In the genomic region with DNA sequence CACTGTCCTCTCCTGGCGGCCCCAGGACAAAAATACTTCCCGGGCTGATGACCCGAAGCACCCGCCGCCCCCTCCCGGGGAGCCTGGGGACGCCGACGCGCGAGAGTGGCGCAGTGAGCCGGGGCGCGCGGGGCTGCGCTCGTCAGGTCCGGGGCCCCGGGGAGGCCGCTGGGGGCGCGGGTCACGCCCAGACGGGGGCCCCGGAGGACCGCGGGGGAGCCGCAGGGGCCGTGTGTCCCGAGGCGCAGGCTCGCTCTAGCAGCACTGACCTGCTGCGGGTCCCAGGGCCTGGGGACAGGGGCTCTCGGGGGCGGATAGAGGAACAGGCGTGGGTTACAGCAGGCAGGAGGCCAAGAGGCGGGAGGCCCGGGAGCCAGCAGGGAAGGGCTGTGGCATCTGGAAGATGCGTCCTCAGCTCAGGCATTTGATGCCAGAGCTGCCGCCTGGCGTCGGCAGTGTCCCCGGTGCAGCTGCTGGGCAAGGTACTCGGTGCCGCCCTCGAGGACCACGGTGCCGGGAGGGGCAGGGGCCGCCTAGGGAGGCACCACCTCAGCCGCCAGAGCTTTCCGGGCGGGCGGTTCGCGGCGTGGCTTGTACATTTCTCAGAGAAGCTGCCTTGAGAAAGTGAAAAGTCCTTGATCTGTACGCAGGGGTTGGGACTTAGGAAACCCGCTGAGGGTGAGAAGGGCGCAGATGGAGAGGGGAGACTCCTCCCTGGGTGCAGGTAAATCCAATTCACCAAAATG, we compare ENCODE assay signal across 8 cellular contexts. TPM values are rescaled to one million over a fixed set of nuclear protein-coding genes. Genes with fewer than 3 reads are reported as not detected.
DNase-seq lines count a peak whose midpoint lies in the region; ATAC-seq, FAIRE-seq and TF ChIP-seq lines count a peak whose summit lies in the region.

No MANE protein-coding gene starts in this region.

- H4K20me1 ChIP-seq in keratinocyte (ENCODE audit: control insufficient read depth, extremely low read depth, insufficient read depth, low read length) (no peaks in the 10 kb centered on the region), smooth muscle cell (ENCODE audit: low read depth) (peaks cover 38% of the 10 kb centered on the region)

- dilution Hi-C loops in keratinocyte (cut with MboI; ENCODE audit: extremely low pct_ligation_motif_present, low sequenced_read_pairs) = no loop called here

- peak; percentile 11 for DNase-seq in activated gamma-delta T cell treated with Interleukin-2 at 50 U/mL for 16 hours
- no peak for DNase-seq in activated gamma-delta T cell (lab: John Stamatoyannopoulos, UW)
- no peak for DNase-seq in NT2/D1 (ENCODE audit: low read depth, low spot score)
- DNase-seq in brain microvascular endothelial cell = no peak
- no peak for DNase-seq in keratinocyte (ENCODE audit: low read depth, low spot score)
- no peak for DNase-seq in smooth muscle cell (lab: John Stamatoyannopoulos, UW; ENCODE audit: unreplicated experiment)
- no peak for DNase-seq in DMS114 treated with DMSO at 0.1 percent for 48 hours (lab: John Stamatoyannopoulos, UW; ENCODE audit: unreplicated experiment)

- no peak for FAIRE-seq in keratinocyte (lab: Jason Lieb, UNC)

- H3F3A ChIP-seq in smooth muscle cell (ENCODE audit: low read depth) = no peaks in the 10 kb centered on the region

- H3K9me3 ChIP-seq in NT2/D1 (ENCODE audit: insufficient read depth, low read length) (no peaks in the 10 kb centered on the region), keratinocyte (ENCODE audit: control insufficient read depth, low read depth, low read length) (no peaks in the 10 kb centered on the region), smooth muscle cell (replicated peaks; ENCODE audit: low read depth) (no peaks in the 10 kb centered on the region)

- H3K4me2 ChIP-seq in keratinocyte (ENCODE audit: control insufficient read depth, extremely low read depth, insufficient read depth, low read depth, low read length) (peak overlapping the region; percentile 32), smooth muscle cell (peak overlapping the region; percentile 90)

- H3K79me2 ChIP-seq in keratinocyte (ENCODE audit: control insufficient read depth, insufficient read depth, low read length) (no peaks in the 10 kb centered on the region), smooth muscle cell (ENCODE audit: low read depth) (no peaks in the 10 kb centered on the region)

- 2% methylated on average over 46 of the region's 60 CpGs for WGBS in smooth muscle cell (ENCODE audit: low lambda C conversion rate)

- H3K27me3 ChIP-seq in NT2/D1 (ENCODE audit: insufficient read depth, insufficient read length) = peaks cover 60% of the 10 kb centered on the region
- H3K27me3 ChIP-seq in brain microvascular endothelial cell (replicated peaks) = no peaks in the 10 kb centered on the region
- H3K27me3 ChIP-seq in keratinocyte (ENCODE audit: control insufficient read depth, extremely low read depth, insufficient read depth, low read length) = peaks cover 23% of the 10 kb centered on the region
- H3K27me3 ChIP-seq in smooth muscle cell (ENCODE audit: low read depth) = peaks cover 38% of the 10 kb centered on the region

- in situ Hi-C loops in brain microvascular endothelial cell (cut with HindIII; ENCODE audit: low pct_ligation_motif_present, low sequenced_read_pairs) = no loop called here

- no peaks in the 10 kb centered on the region for H3K9me1 ChIP-seq in keratinocyte (ENCODE audit: control insufficient read depth, extremely low read depth, insufficient read depth, low read length)

- H3K4me1 ChIP-seq in NT2/D1 (ENCODE audit: insufficient read depth, insufficient read length) (peaks cover 28% of the 10 kb centered on the region), keratinocyte (ENCODE audit: control insufficient read depth, extremely low read depth, insufficient read depth, low read length) (peaks cover 4% of the 10 kb centered on the region), smooth muscle cell (ENCODE audit: low read depth) (peaks cover 27% of the 10 kb centered on the region)

- H2AFZ ChIP-seq in keratinocyte (ENCODE audit: control insufficient read depth, low read length) (no peak overlapping the region), smooth muscle cell (ENCODE audit: low read depth) (no peak overlapping the region)

- H3K4me3 ChIP-seq in NT2/D1 (ENCODE audit: insufficient read length, low read depth) (peak overlapping the region; percentile 46), brain microvascular endothelial cell (ENCODE audit: low read depth, low read length) (peak overlapping the region; percentile 48), keratinocyte (ENCODE audit: control insufficient read depth in 2 of 3, extremely low read depth in 1 of 3, insufficient read depth in 2 of 3, low read depth in 1 of 3, low read length in 3 of 3) (no peak overlapping the region), smooth muscle cell (peak overlapping the region; percentile 53)

- ATAC-seq in GM21717 (IDR thresholded peaks at IDR 0.05; ENCODE audit: unreplicated experiment) = no peak

- TF ChIP-seq CTCF in brain microvascular endothelial cell (IDR thresholded peaks at IDR 0.05; ENCODE audit: low read depth, low read length, missing control alignments) (peak; percentile 34), keratinocyte (optimal IDR thresholded peaks at IDR 0.05 in 1 of 3, IDR thresholded peaks at IDR 0.05 in 1 of 3, conservative IDR thresholded peaks at IDR 0.05 in 1 of 3; ENCODE audit: extremely low read depth in 1 of 3, insufficient read depth in 2 of 3, low read length in 3 of 3) (peak in 1 of 3 experiments; percentile 43), smooth muscle cell (IDR thresholded peaks at IDR 0.05; ENCODE audit: borderline replicate concordance, insufficient read depth, poor library complexity, severe bottlenecking) (peak; percentile 10)

- H3K27ac ChIP-seq in brain microvascular endothelial cell (no peak overlapping the region), keratinocyte (ENCODE audit: control insufficient read depth, insufficient read depth, low read length) (no peak overlapping the region), smooth muscle cell (ENCODE audit: low read depth) (no peak overlapping the region)

- peak overlapping the region; percentile 61 for H3K9ac ChIP-seq in NT2/D1 (ENCODE audit: insufficient read length, low read depth)
- no peak overlapping the region for H3K9ac ChIP-seq in keratinocyte (ENCODE audit: control insufficient read depth, extremely low read depth, insufficient read depth, low read length)
- no peak overlapping the region for H3K9ac ChIP-seq in smooth muscle cell (ENCODE audit: low read depth)

- H3K36me3 ChIP-seq in NT2/D1 (ENCODE audit: insufficient read depth, insufficient read length, low read length) (peaks cover 30% of the 10 kb centered on the region), brain microvascular endothelial cell (replicated peaks) (no peaks in the 10 kb centered on the region), keratinocyte (ENCODE audit: control insufficient read depth in 2 of 2, extremely low read depth in 1 of 2, insufficient read depth in 2 of 2, low read length in 2 of 2) (peaks cover 1 to 2% of the 10 kb centered on the region in 2 experiments), smooth muscle cell (ENCODE audit: low read depth) (no peaks in the 10 kb centered on the region)

RNA-seq across cellular contexts. Expression of gene WNT5B, which starts 1.2 kb away (rescaled TPM):
- polyA plus RNA-seq in keratinocyte (11.9 to 27.8 TPM (median 12.3 TPM) in 3 replicates), smooth muscle cell (31.7 and 39.7 TPM in 2 replicates)
- polyA plus RNA-seq in keratinocyte (2011; ENCODE audit: low read depth) = 3.8 TPM
- 9.2 and 13.1 TPM in 2 replicates for polyA plus RNA-seq in keratinocyte (2011; cell fraction: cytosol; rRNA removed)
- 24.7 and 30.9 TPM in 2 replicates for polyA plus RNA-seq in keratinocyte (2011; cell fraction: nucleus; rRNA removed)
- polyA plus RNA-seq in keratinocyte (2012; ENCODE audit: low replicate concordance) = 5.4 and 32.2 TPM in 2 replicates
- polyA minus RNA-seq in keratinocyte = 14.2 to 51.2 TPM (median 17.0 TPM) in 3 replicates
- polyA minus RNA-seq in keratinocyte (2011; cell fraction: cytosol; rRNA and poly(A)+ RNA removed) = 18.2 TPM
- polyA minus RNA-seq in keratinocyte (2011; cell fraction: nucleus; rRNA and poly(A)+ RNA removed) = 21.0 and 28.8 TPM in 2 replicates
- 8.4 and 11.5 TPM in 2 replicates for total RNA-seq in smooth muscle cell

RNA-seq across cellular contexts. Expression of gene FBXL14, which starts 35.9 kb away (rescaled TPM):
- polyA plus RNA-seq in keratinocyte = 1.8 to 3.0 TPM (median 2.1 TPM) in 3 replicates
- 2.0 TPM for polyA plus RNA-seq in keratinocyte (2011; ENCODE audit: low read depth)
- polyA plus RNA-seq in keratinocyte (2011; cell fraction: cytosol; rRNA removed) = 1.4 and 2.4 TPM in 2 replicates
- 1.6 and 1.7 TPM in 2 replicates for polyA plus RNA-seq in keratinocyte (2011; cell fraction: nucleus; rRNA removed)
- 2.3 and 3.0 TPM in 2 replicates for polyA plus RNA-seq in keratinocyte (2012; ENCODE audit: low replicate concordance)
- polyA minus RNA-seq in keratinocyte = 3.6 to 8.7 TPM (median 4.6 TPM) in 3 replicates
- polyA minus RNA-seq in keratinocyte (2011; cell fraction: cytosol; rRNA and poly(A)+ RNA removed) = 7.9 TPM
- polyA minus RNA-seq in keratinocyte (2011; cell fraction: nucleus; rRNA and poly(A)+ RNA removed) = 2.3 and 2.6 TPM in 2 replicates
- 7.4 and 9.3 TPM in 2 replicates for total RNA-seq in smooth muscle cell
- 5.0 and 6.6 TPM in 2 replicates for polyA plus RNA-seq in smooth muscle cell

Comparison
In these comparisons a context has a peak if more than half of its experiments do, and no peak if none do; other contexts are left out.
1. H3K4me3 ChIP-seq: peak in NT2/D1 (single experiment), brain microvascular endothelial cell (single experiment) and smooth muscle cell (single experiment); none in keratinocyte (0 of 3).